Comparison of ENCODE assay signal across 33 cellular contexts in genomic region chr10:3685385-3685784, GRCh38.
"Had no signal": no experiment of that assay in that cellular context is flagged by ENCODE, and none has a peak within 500 bp of the region (broad histone marks: within the 10 kb centered on the region; RNA-seq: fewer than 3 reads in every experiment).

No MANE protein-coding gene starts in this region.

- DNase-seq: Karpas-422, Kasumi-1, MG63, MM.1S, MV-4-11, NCI-H1048, NCI-H1092, NCI-H1092 treated with DMSO at 0.1 percent for 48 hours, NCI-H1105, NCI-H1105 treated with DMSO at 0.1 percent for 48 hours, NCI-H1417 treated with DMSO at 0.1 percent for 48 hours, NCI-H1436, NCI-H1436 treated with DMSO at 0.1 percent for 48 hours, NCI-H146, NCI-H1694, NCI-H1694 treated with DMSO at 0.1 percent for 48 hours, NCI-H187, NCI-H187 treated with DMSO at 0.1 percent for 48 hours, NCI-H1930, NCI-H2029, NCI-H2029 treated with DMSO at 0.1 percent for 48 hours, NCI-H2081, NCI-H2081 treated with DMSO at 0.1 percent for 48 hours, NCI-H2107, NCI-H2171, NCI-H2171 treated with DMSO at 0.1 percent for 48 hours, NCI-H2227 treated with DMSO at 0.1 percent for 48 hours, NCI-H226, NCI-H345, NCI-H446, NCI-H446 treated with DMSO at 0.1 percent for 48 hours, NCI-H510A, NCI-H510A treated with DMSO at 0.1 percent for 48 hours had no signal

- H3K36me3 ChIP-seq: MG63 had no signal

- H3K27me3 ChIP-seq: MG63 had no signal

- H3K4me3 ChIP-seq: MG63 had no signal

- H3K9me3 ChIP-seq: MG63 had no signal
